In genomic region chr9:38009035-38009501, GRCh38 we compare ENCODE assay signal across 14 cellular contexts. TPM values are rescaled to one million over a fixed set of nuclear protein-coding genes. Genes with fewer than 3 reads are reported as not detected.
A peak's percentile ranks its signal among the peaks of the same experiment; 100 is the strongest.
DNase-seq lines count a peak whose midpoint lies in the region; ATAC-seq, FAIRE-seq and TF ChIP-seq lines count a peak whose summit lies in the region.
"Had no signal": no experiment of that assay in that cellular context is flagged by ENCODE, and none has a peak within 500 bp of the region (broad histone marks: within the 10 kb centered on the region; RNA-seq: fewer than 3 reads in every experiment).

No MANE protein-coding gene starts in this region.

- H4K5ac ChIP-seq in H1 (ENCODE audit: insufficient read length, low read depth, low read length), result no peak overlapping the region

- 95% methylated on average over 5 of the region's 5 CpGs; no CpG with 5 or more reads in 1 of the 2 experiments for WGBS in H1 (ENCODE audit: extremely low coverage in 1 of 2, insufficient coverage in 1 of 2, insufficient read length in 1 of 2, insufficient replicate concordance in 2 of 2, low coverage in 1 of 2, low lambda C conversion rate in 2 of 2, missing lambda C conversion rate in 1 of 2), 2 experiments

- no peak overlapping the region for H3K14ac ChIP-seq in H1 (ENCODE audit: insufficient read length)

- no TSS peak for BruUV-seq in Calu3 (replicated peaks; lab: Mats Ljungman, UMichigan)

- no peak overlapping the region for H3K23ac ChIP-seq in H1 (ENCODE audit: insufficient read length)

- FAIRE-seq in H1 (lab: Jason Lieb, UNC), result no peak
- FAIRE-seq: GM18507, K562 had no signal

- H3K9me3 Mint-ChIP-seq in Calu3 (ENCODE audit: low read depth, unreplicated experiment), result no peaks in the 10 kb centered on the region
- no peaks in the 10 kb centered on the region for H3K9me3 Mint-ChIP-seq in neural progenitor cell
- H3K9me3 Mint-ChIP-seq: naive thymus-derived CD4-positive, alpha-beta T cell had no signal

- H3K27me3 ChIP-seq in NT2/D1 (ENCODE audit: insufficient read depth, insufficient read length) (no peaks in the 10 kb centered on the region), H1 (replicated peaks in 1 of 4; ENCODE audit: control insufficient read depth in 3 of 4, extremely low read depth in 1 of 4, insufficient read depth in 3 of 4, low read length in 3 of 4) (no peaks in the 10 kb centered on the region), neural progenitor cell (no peaks in the 10 kb centered on the region), ascending aorta (no peaks in the 10 kb centered on the region)
- H3K27me3 ChIP-seq: gastrocnemius medialis had no signal

- peak overlapping the region; percentile 86; the same call in 1 of the 2 replicates for H2BK20ac ChIP-seq in H1 (ENCODE audit: low read length)

- ATAC-seq in GM18868 (IDR thresholded peaks at IDR 0.05; ENCODE audit: unreplicated experiment), result no peak

- H3K4me1 Mint-ChIP-seq in Calu3 (ENCODE audit: low read depth, unreplicated experiment), result peaks cover 25% of the 10 kb centered on the region
- peaks cover 57% of the 10 kb centered on the region for H3K4me1 Mint-ChIP-seq in neural progenitor cell

- H2BK120ac ChIP-seq in H1 (replicated peaks; ENCODE audit: low read depth, low read length), result no peak overlapping the region

- H3K4me2 ChIP-seq in H1 (ENCODE audit: insufficient read depth in 1 of 2, low read depth in 2 of 2, low read length in 2 of 2) (no peak overlapping the region), neural progenitor cell (no peak overlapping the region)

- H3K9me3 ChIP-seq in NT2/D1 (ENCODE audit: insufficient read depth, low read length) (no peaks in the 10 kb centered on the region), H1 (ENCODE audit: insufficient read depth in 2 of 2, low read depth in 1 of 2, low read length in 1 of 2) (no peaks in the 10 kb centered on the region), neural progenitor cell (ENCODE audit: low read depth) (no peaks in the 10 kb centered on the region), ascending aorta (no peaks in the 10 kb centered on the region)
- H3K9me3 ChIP-seq: gastrocnemius medialis had no signal

- H3K27me3 Mint-ChIP-seq in Calu3 (ENCODE audit: unreplicated experiment) (no peaks in the 10 kb centered on the region), neural progenitor cell (ENCODE audit: insufficient read depth, low read depth) (peaks cover 11% of the 10 kb centered on the region)
- H3K27me3 Mint-ChIP-seq: naive thymus-derived CD4-positive, alpha-beta T cell had no signal

- H3F3A ChIP-seq in neural progenitor cell (ENCODE audit: low read depth), result no peaks in the 10 kb centered on the region

- H4K91ac ChIP-seq in H1 (replicated peaks; ENCODE audit: insufficient read length, low read length), result peak overlapping the region; percentile 84

- TF ChIP-seq POLR2A in H1 (IDR thresholded peaks at IDR 0.05; ENCODE audit: control extremely low read depth in 1 of 2, low read depth in 2 of 2, low read length in 2 of 2), result no peak

- H3K36me3 ChIP-seq in NT2/D1 (ENCODE audit: insufficient read depth, insufficient read length, low read length) (peaks cover 82% of the 10 kb centered on the region), H1 (ENCODE audit: control insufficient read depth in 2 of 4, insufficient read depth in 4 of 4, low read length in 3 of 4) (peaks cover 0 to 2% (median 0%) of the 10 kb centered on the region in 4 experiments; a peak in 1 of 8 replicates), neural progenitor cell (no peaks in the 10 kb centered on the region), ascending aorta (no peaks in the 10 kb centered on the region)
- H3K36me3 ChIP-seq: gastrocnemius medialis had no signal

- peak overlapping the region; percentile 56 for H3K4me3 Mint-ChIP-seq in Calu3 (ENCODE audit: low read depth, unreplicated experiment)
- no peak overlapping the region for H3K4me3 Mint-ChIP-seq in neural progenitor cell
- H3K4me3 Mint-ChIP-seq: naive thymus-derived CD4-positive, alpha-beta T cell had no signal

- intact Hi-C loops in Calu3 (cut with micrococcal nuclease; ENCODE audit: unreplicated experiment) (no loop called here), ascending aorta (cut with DNase I) (no loop called here)

- H3K4me3 ChIP-seq in NT2/D1 (ENCODE audit: insufficient read length, low read depth) (no peak overlapping the region), H1 (ENCODE audit: extremely low read depth in 1 of 4, insufficient read depth in 2 of 4, low read depth in 3 of 4, low read length in 4 of 4) (no peak overlapping the region), neural progenitor cell (no peak overlapping the region), ascending aorta (no peak overlapping the region)
- H3K4me3 ChIP-seq: gastrocnemius medialis, K562 had no signal

- H3K4ac ChIP-seq in H1 (replicated peaks; ENCODE audit: insufficient read length, low read depth, low read length), result no peak overlapping the region

- TF ChIP-seq RAD21 in H1 (IDR thresholded peaks at IDR 0.05 in 1 of 2, conservative IDR thresholded peaks at IDR 0.05 in 1 of 2; ENCODE audit: low read depth in 2 of 2, low read length in 2 of 2), result no peak

- H3K27ac Mint-ChIP-seq in Calu3 (ENCODE audit: unreplicated experiment) (peak overlapping the region; percentile 91), neural progenitor cell (peak overlapping the region; percentile 11)

- TF ChIP-seq EP300 in H1 (IDR thresholded peaks at IDR 0.05; ENCODE audit: borderline replicate concordance in 1 of 2, low read depth in 2 of 2, low read length in 2 of 2), result no peak

- TF ChIP-seq CTCF in Calu3 (IDR thresholded peaks at IDR 0.05; ENCODE audit: unreplicated experiment) (no peak), H1 (IDR thresholded peaks at IDR 0.05; ENCODE audit: control extremely low read depth in 1 of 3, insufficient read depth in 1 of 3, low read depth in 1 of 3, low read length in 3 of 3) (no peak), neural progenitor cell (IDR thresholded peaks at IDR 0.05) (no peak), ascending aorta (IDR thresholded peaks at IDR 0.05) (no peak)

- peak overlapping the region; percentile 46; the same call in 1 of the 2 replicates for H2BK15ac ChIP-seq in H1 (ENCODE audit: low read length)

- H3K9ac ChIP-seq in NT2/D1 (ENCODE audit: insufficient read length, low read depth), result peak overlapping the region; percentile 51
- H3K9ac ChIP-seq in H1 (replicated peaks in 1 of 4; ENCODE audit: extremely low read depth in 1 of 4, low read depth in 3 of 4, low read length in 3 of 4), result no peak overlapping the region
- no peak overlapping the region for H3K9ac ChIP-seq in neural progenitor cell

- POLR2A ChIA-PET in H1 (lab: Charles Lee; ENCODE audit: partially characterized antibody), result interaction anchor here (0.7 to 2.8 kb wide), 3 partner anchors 8 to 33 kb away, joined by 3 to 19 read pairs (median 3); no protein-coding TSS in a partner anchor

- H3K27ac ChIP-seq in H1 (ENCODE audit: low read depth, low read length), result no peak overlapping the region
- no peak overlapping the region for H3K27ac ChIP-seq in neural progenitor cell
- H3K27ac ChIP-seq in ascending aorta, result peak overlapping the region in 1 of 2 donors; percentile 20

- no peaks in the 10 kb centered on the region for H3K23me2 ChIP-seq in H1 (ENCODE audit: low read depth, low read length)

- H3K36me3 Mint-ChIP-seq in Calu3 (ENCODE audit: insufficient read depth, unreplicated experiment), result peaks cover 8% of the 10 kb centered on the region
- H3K36me3 Mint-ChIP-seq in neural progenitor cell, result peaks cover 5% of the 10 kb centered on the region
- H3K36me3 Mint-ChIP-seq: naive thymus-derived CD4-positive, alpha-beta T cell had no signal

- peak overlapping the region; percentile 8 for H2AK5ac ChIP-seq in H1 (ENCODE audit: low read depth, low read length)

- DNase-seq in Calu3, result no peak
- DNase-seq in NT2/D1 (ENCODE audit: low read depth, low spot score), result no peak
- no peak for DNase-seq in H1 (ENCODE audit: low read depth in 1 of 2, low spot score in 2 of 2)
- no peak for DNase-seq in neural progenitor cell (ENCODE audit: low spot score)
- no peak for DNase-seq in hippocampal formation (lab: John Stamatoyannopoulos, UW)
- no peak for DNase-seq in activated naive CD4-positive, alpha-beta T cell treated with Interleukin-2 at 50 U/mL for 16 hours
- DNase-seq in ascending aorta (ENCODE audit: low spot score in 2 of 2), result no peak
- DNase-seq: gastrocnemius medialis; naive thymus-derived CD4-positive, alpha-beta T cell; NCI-H345; stimulated activated CD4-positive, alpha-beta T cell treated with anti-CD3 and anti-CD28 coated beads, Interleukin-4, amount 100 ng/mL, for 4 hours had no signal

- peaks cover 9% of the 10 kb centered on the region; the same call in 1 of the 2 replicates for H3K79me1 ChIP-seq in H1 (ENCODE audit: low read depth, low read length)

- CTCF ChIA-PET in Calu3 (lab: Charles Lee) (no interaction called here), H1 (lab: Charles Lee; ENCODE audit: partially characterized antibody) (interaction anchor here (0.9 to 1.5 kb wide), 11 partner anchors 8 to 335 kb away, joined by 3 to 13 read pairs (median 4); no protein-coding TSS in a partner anchor)

- peak overlapping the region; percentile 92; the same call in 1 of the 2 replicates for H2BK12ac ChIP-seq in H1 (ENCODE audit: low read depth, low read length)

- peak overlapping the region; percentile 93; the same call in 1 of the 2 replicates for H2BK5ac ChIP-seq in H1 (ENCODE audit: low read depth, low read length)

- H4K20me1 ChIP-seq in H1 (replicated peaks in 1 of 2; ENCODE audit: control insufficient read depth in 1 of 2, insufficient read depth in 2 of 2, low read length in 2 of 2) (peaks cover 2 to 3% of the 10 kb centered on the region in 2 experiments), neural progenitor cell (ENCODE audit: low read depth) (no peaks in the 10 kb centered on the region)

- H3K79me2 ChIP-seq in H1 (ENCODE audit: control insufficient read depth in 1 of 2, insufficient read depth in 2 of 2, low read length in 2 of 2) (no peaks in the 10 kb centered on the region), neural progenitor cell (ENCODE audit: low read depth) (no peaks in the 10 kb centered on the region)

- H3K18ac ChIP-seq in H1 (ENCODE audit: extremely low read depth, low read length), result peak overlapping the region; percentile 85; the same call in 1 of the 2 replicates

- H2AFZ ChIP-seq in H1 (ENCODE audit: low read length) (no peak overlapping the region), neural progenitor cell (replicated peaks) (no peak overlapping the region)

- H3K4me1 ChIP-seq in NT2/D1 (ENCODE audit: insufficient read depth, insufficient read length) (peaks cover 35% of the 10 kb centered on the region), H1 (replicated peaks in 1 of 4; ENCODE audit: control insufficient read depth in 3 of 4, insufficient read depth in 4 of 4, low read length in 3 of 4) (peaks cover 7 to 26% (median 20%) of the 10 kb centered on the region in 4 experiments), neural progenitor cell (peaks cover 17% of the 10 kb centered on the region), ascending aorta (peaks cover 0 to 3% of the 10 kb centered on the region in 2 donors)
- H3K4me1 ChIP-seq: gastrocnemius medialis had no signal

- no peak overlapping the region for H3K56ac ChIP-seq in H1 (replicated peaks; ENCODE audit: insufficient read length, low read depth, low read length)

- no peak overlapping the region for H4K8ac ChIP-seq in H1 (ENCODE audit: extremely low read depth, insufficient read depth, low read length)

RNA-seq across cellular contexts. Expression of gene SHB, which starts 60.0 kb away (rescaled TPM):
- total RNA-seq in Calu3 (2022) (7.6 and 8.7 TPM in 2 replicates), neural progenitor cell (ENCODE audit: low replicate concordance) (1.1 and 4.1 TPM in 2 replicates), ascending aorta (77.8 TPM)
- 12.6 and 13.7 TPM in 2 replicates for total RNA-seq in H1 (2021; fragmentation: NEBNext Ultra II Directional; extraction: Animal tissue kit (Norgen Biotek cat#: 25700))
- 4.1 and 7.1 TPM in 2 replicates for polyA plus RNA-seq in H1 (2011; rRNA removed)
- 7.7 TPM for polyA plus RNA-seq in H1 (2011; cell fraction: cytosol; rRNA removed)
- polyA plus RNA-seq in H1 (2011; cell fraction: nucleus; rRNA removed), result 8.0 TPM
- 5.9 to 8.4 TPM (median 7.6 TPM) in 4 replicates for polyA plus RNA-seq in H1 (2012, experiment 1 of 2)
- 6.2 TPM for polyA plus RNA-seq in H1 (2012, experiment 2 of 2)
- polyA plus RNA-seq in H1 (2013, experiment 1 of 2), result 4.7 TPM
- polyA plus RNA-seq in H1 (2013, experiment 2 of 2), result 5.2 TPM
- polyA minus RNA-seq in H1 (2011; rRNA and poly(A)+ RNA removed), result 3.8 and 6.1 TPM in 2 replicates
- polyA minus RNA-seq in H1 (2011; cell fraction: cytosol; rRNA and poly(A)+ RNA removed), result 9.8 TPM
- polyA minus RNA-seq in H1 (2011; cell fraction: nucleus; rRNA and poly(A)+ RNA removed), result 12.9 TPM
